In genomic region chr2:161238264-161238558, GRCh38 we compare ENCODE assay signal across 8 cellular contexts.
DNase-seq lines count a peak whose midpoint lies in the region; ATAC-seq and TF ChIP-seq lines count a peak whose summit lies in the region.

No MANE protein-coding gene starts in this region.

- H3K36me3 Mint-ChIP-seq in CD8-positive, alpha-beta memory T cell = peaks cover 0 to 15% (median 0%) of the 10 kb centered on the region in 3 donors

- TF ChIP-seq CTCF in Panc1 (IDR thresholded peaks at IDR 0.05) (no peak), epithelial cell of proximal tubule (conservative IDR thresholded peaks at IDR 0.05; ENCODE audit: low read depth, low read length) (no peak), osteoblast (IDR thresholded peaks at IDR 0.05; ENCODE audit: extremely low read depth, low read depth, low read length) (no peak)

- POLR2A ChIA-PET in CD8-positive, alpha-beta memory T cell (lab: Charles Lee) = no interaction called here
- POLR2A ChIA-PET in Panc1 (lab: Charles Lee) = no interaction called here

- H3K27me3 ChIP-seq in CD8-positive, alpha-beta memory T cell (ENCODE audit: insufficient read depth, low read length, poor library complexity, severe bottlenecking) = no peaks in the 10 kb centered on the region
- H3K27me3 ChIP-seq in Panc1 (ENCODE audit: control insufficient read depth, insufficient read depth, low read length) = no peaks in the 10 kb centered on the region
- H3K27me3 ChIP-seq in osteoblast (ENCODE audit: insufficient read depth, low read length) = no peaks in the 10 kb centered on the region

- no TSS peak for BruUV-seq in Panc1 (replicated peaks; lab: Mats Ljungman, UMichigan)

- H3K4me2 ChIP-seq in osteoblast (ENCODE audit: insufficient read depth, low read length) = peak overlapping the region; percentile 99

- DNase-seq in CD8-positive, alpha-beta memory T cell = no peak
- DNase-seq in Panc1 (ENCODE audit: low read depth, low spot score) = no peak
- no peak for DNase-seq in epithelial cell of proximal tubule (ENCODE audit: low read depth)
- peak; percentile 54 for DNase-seq in osteoblast (ENCODE audit: insufficient read length, low spot score, missing footprints)
- no peak for DNase-seq in cerebellar nuclear complex (lab: John Stamatoyannopoulos, UW)
- DNase-seq in NCI-H1930 (lab: John Stamatoyannopoulos, UW) = no peak

- H3K27ac Mint-ChIP-seq in CD8-positive, alpha-beta memory T cell = peak overlapping the region in 7 of 8 donors; percentile 51 to 91 (median 83)

- H3K79me2 ChIP-seq in osteoblast (ENCODE audit: insufficient read depth, low read length) = no peaks in the 10 kb centered on the region

- H4K20me1 ChIP-seq in osteoblast (ENCODE audit: insufficient read depth, low read length) = no peaks in the 10 kb centered on the region

- no peak for ATAC-seq in Panc1
- ATAC-seq in HG03378 (IDR thresholded peaks at IDR 0.05; ENCODE audit: unreplicated experiment) = no peak
- ATAC-seq in GM19395 (IDR thresholded peaks at IDR 0.05; ENCODE audit: unreplicated experiment) = no peak

- H2AFZ ChIP-seq in osteoblast (ENCODE audit: low read length) = no peak overlapping the region

- H3K4me1 ChIP-seq in CD8-positive, alpha-beta memory T cell (ENCODE audit: insufficient read depth, low read length) = peaks cover 27% of the 10 kb centered on the region
- H3K4me1 ChIP-seq in Panc1 (ENCODE audit: control insufficient read depth, insufficient read depth, low read length) (peaks cover 8% of the 10 kb centered on the region), osteoblast (ENCODE audit: insufficient read depth, low read length) (peaks cover 13% of the 10 kb centered on the region)

- no peaks in the 10 kb centered on the region for H3K9me3 Mint-ChIP-seq in CD8-positive, alpha-beta memory T cell

- no peaks in the 10 kb centered on the region for H3K27me3 Mint-ChIP-seq in CD8-positive, alpha-beta memory T cell

- intact Hi-C loops in Panc1 (cut with micrococcal nuclease; ENCODE audit: unreplicated experiment) = no loop called here

- peak overlapping the region; percentile 86 to 99 (median 95) for H3K4me3 Mint-ChIP-seq in CD8-positive, alpha-beta memory T cell

- H3K9me3 ChIP-seq in CD8-positive, alpha-beta memory T cell (ENCODE audit: low read length) = no peaks in the 10 kb centered on the region
- H3K9me3 ChIP-seq in Panc1 (ENCODE audit: control insufficient read depth, insufficient read depth, low read depth, low read length) (no peaks in the 10 kb centered on the region), osteoblast (ENCODE audit: low read depth, low read length) (no peaks in the 10 kb centered on the region)

- in situ Hi-C loops in Panc1 (cut with HindIII; ENCODE audit: low pct_unique_long_range_greater_than_20kb, low sequenced_read_pairs) = no loop called here

- CTCF ChIA-PET in CD8-positive, alpha-beta memory T cell (lab: Charles Lee) = interaction anchor here (0.8 to 1.3 kb wide), 2 partner anchors 15 to 36 kb away, joined by 4 to 6 read pairs; no protein-coding TSS in a partner anchor
- CTCF ChIA-PET in Panc1 (lab: Charles Lee) = no interaction called here

- no peaks in the 10 kb centered on the region for H3K36me3 ChIP-seq in CD8-positive, alpha-beta memory T cell (ENCODE audit: insufficient read depth, low read length)
- H3K36me3 ChIP-seq in Panc1 (ENCODE audit: control insufficient read depth, insufficient read depth, low read length) (no peaks in the 10 kb centered on the region; the same call in 1 of the 2 replicates), osteoblast (ENCODE audit: insufficient read depth, low read length) (no peaks in the 10 kb centered on the region)

- peak overlapping the region; percentile 81 for H3K4me3 ChIP-seq in CD8-positive, alpha-beta memory T cell (ENCODE audit: low read length)
- H3K4me3 ChIP-seq in Panc1 (ENCODE audit: low read depth in 2 of 2, low read length in 2 of 2) = peak overlapping the region; percentile 46 to 74
- H3K4me3 ChIP-seq in epithelial cell of proximal tubule (ENCODE audit: low read depth, low read length) = peak overlapping the region; percentile 57
- peak overlapping the region; percentile 74 for H3K4me3 ChIP-seq in osteoblast (ENCODE audit: insufficient read depth, low read length)

- H3K4me1 Mint-ChIP-seq in CD8-positive, alpha-beta memory T cell = peaks cover 35 to 60% (median 50%) of the 10 kb centered on the region in 3 donors

- peak overlapping the region; percentile 16 for H3K27ac ChIP-seq in CD8-positive, alpha-beta memory T cell (ENCODE audit: low read depth, low read length)
- H3K27ac ChIP-seq in Panc1 (ENCODE audit: low read length) (no peak overlapping the region), osteoblast (ENCODE audit: low read depth, low read length) (no peak overlapping the region)
